ENCODE assay signal across 8 cellular contexts in genomic region chrX:276588-277171, GRCh38. TPM values are rescaled to one million over a fixed set of nuclear protein-coding genes. Genes with fewer than 3 reads are reported as not detected.
DNase-seq lines count a peak whose midpoint lies in the region; ATAC-seq and TF ChIP-seq lines count a peak whose summit lies in the region.

No MANE protein-coding gene starts in this region.

- peak overlapping the region; percentile 58 for H3K4me3 ChIP-seq in WERI-Rb-1 (ENCODE audit: low read depth, low read length)
- peak overlapping the region; percentile 57 for H3K4me3 ChIP-seq in fibroblast of mammary gland (ENCODE audit: control insufficient read depth, low read depth, low read length)
- H3K4me3 ChIP-seq in neutrophil (ENCODE audit: low read depth in 1 of 2, low read length in 1 of 2) = peak overlapping the region; percentile 72 to 75

- H3K9me3 ChIP-seq in WERI-Rb-1 (ENCODE audit: severe bottlenecking) (no peaks in the 10 kb centered on the region), neutrophil (no peaks in the 10 kb centered on the region)

- no peak for TF ChIP-seq CTCF in GM13977 (IDR thresholded peaks at IDR 0.05; ENCODE audit: extremely low read depth, insufficient read depth, missing control alignments)
- no peak for TF ChIP-seq CTCF in WERI-Rb-1 (IDR thresholded peaks at IDR 0.05; ENCODE audit: low read depth, low read length)
- TF ChIP-seq CTCF in fibroblast of mammary gland (conservative IDR thresholded peaks at IDR 0.05; ENCODE audit: control insufficient read depth, insufficient read depth, low read depth, low read length) = no peak
- TF ChIP-seq CTCF in neutrophil (IDR thresholded peaks at IDR 0.05) = no peak

- DNase-seq in GM13977 (ENCODE audit: low spot score) = peak; percentile 56
- no peak for DNase-seq in WERI-Rb-1
- DNase-seq in fibroblast of mammary gland (ENCODE audit: low read depth) = peak; percentile 72
- no peak for DNase-seq in G401 (ENCODE audit: low spot score)
- no peak for DNase-seq in NCI-H2227 (lab: John Stamatoyannopoulos, UW; ENCODE audit: unreplicated experiment)
- no peak for DNase-seq in NCI-H526 (lab: John Stamatoyannopoulos, UW)

- H3K27ac ChIP-seq in WERI-Rb-1 (peak overlapping the region; percentile 86), neutrophil (no peak overlapping the region)

- H3K27me3 ChIP-seq in WERI-Rb-1 (ENCODE audit: insufficient read depth, low read depth, severe bottlenecking) (no peaks in the 10 kb centered on the region), neutrophil (peaks cover 9% of the 10 kb centered on the region)

- peak; percentile 32 for ATAC-seq in HG02938 (IDR thresholded peaks at IDR 0.05; ENCODE audit: unreplicated experiment)

- in situ Hi-C loops in GM13977 (cut with MboI; ENCODE audit: low pct_unique_long_range_greater_than_20kb, low sequenced_read_pairs, unreplicated experiment) (no loop called here), G401 (cut with HindIII; ENCODE audit: low sequenced_read_pairs) (no loop called here)

- peaks cover 18 to 21% of the 10 kb centered on the region in 2 experiments for H3K4me1 ChIP-seq in neutrophil (ENCODE audit: control insufficient read depth in 1 of 2, insufficient read depth in 1 of 2, low read depth in 1 of 2, low read length in 1 of 2)

- H3K36me3 ChIP-seq in WERI-Rb-1 = no peaks in the 10 kb centered on the region
- H3K36me3 ChIP-seq in neutrophil = no peaks in the 10 kb centered on the region

RNA-seq across cellular contexts. Expression of gene PLCXD1, which starts 4.5 kb away (rescaled TPM):
- 18.9 and 24.0 TPM in 2 replicates for total RNA-seq in G401 (2014; rRNA removed; shearing (Covaris generic))

RNA-seq across cellular contexts. Expression of gene GTPBP6, which starts 41.9 kb away (rescaled TPM):
- total RNA-seq in G401 (2014; rRNA removed; shearing (Covaris generic)) = 148 TPM in 2 replicates

Comparison
In these comparisons a context has a peak if more than half of its experiments do, and no peak if none do; other contexts are left out.
1. DNase-seq: peak in GM13977 (single experiment) and fibroblast of mammary gland (single experiment); none in WERI-Rb-1 (single experiment), G401 (single experiment), NCI-H2227 (single experiment) and NCI-H526 (0 of 2).
2. Peak in every context shown above with its lines, with median percentiles within 50 percentile points of each other: H3K4me3 ChIP-seq.